Comparison of ENCODE assay signal across 8 cellular contexts in genomic region chr1:9233942-9234222, GRCh38. TPM values are rescaled to one million over a fixed set of nuclear protein-coding genes. Genes with fewer than 3 reads are reported as not detected.
DNase-seq lines count a peak whose midpoint lies in the region; ATAC-seq and TF ChIP-seq lines count a peak whose summit lies in the region.

No MANE protein-coding gene starts in this region.

- no peaks in the 10 kb centered on the region for H3K9me3 Mint-ChIP-seq in central memory CD8-positive, alpha-beta T cell

- peaks cover 29% of the 10 kb centered on the region for H3K4me1 ChIP-seq in mucosa of stomach (ENCODE audit: control insufficient read depth, insufficient read depth, low read length)

- H3K9me3 ChIP-seq in mucosa of stomach (ENCODE audit: control insufficient read depth, low read length): no peaks in the 10 kb centered on the region

- H3K27me3 ChIP-seq in mucosa of stomach (ENCODE audit: control insufficient read depth, insufficient read depth, low read length): no peaks in the 10 kb centered on the region

- H3K4me3 Mint-ChIP-seq in central memory CD8-positive, alpha-beta T cell: peak overlapping the region; percentile 98

- H3K36me3 ChIP-seq in mucosa of stomach (ENCODE audit: control insufficient read depth, insufficient read depth, low read length): no peaks in the 10 kb centered on the region

- peak overlapping the region; percentile 98 for H3K27ac Mint-ChIP-seq in central memory CD8-positive, alpha-beta T cell (ENCODE audit: low read depth)

- peaks cover 2% of the 10 kb centered on the region for H3K36me3 Mint-ChIP-seq in central memory CD8-positive, alpha-beta T cell (ENCODE audit: insufficient read depth)

- peak overlapping the region; percentile 61 for H3K9ac ChIP-seq in mucosa of stomach (ENCODE audit: low read length)

- no peaks in the 10 kb centered on the region for H3K27me3 Mint-ChIP-seq in central memory CD8-positive, alpha-beta T cell

- no peak for ATAC-seq in central memory CD8-positive, alpha-beta T cell (replicated peaks; ENCODE audit: extremely low read depth, poor library complexity, severe bottlenecking)
- ATAC-seq in HG02973 (IDR thresholded peaks at IDR 0.05; ENCODE audit: unreplicated experiment): no peak

- 0 out of 2 replicates have a peak overlapping the region, but pooled peaks have one; percentile 54 for H3K27ac ChIP-seq in 22Rv1

- peaks cover 24% of the 10 kb centered on the region for H3K4me1 Mint-ChIP-seq in central memory CD8-positive, alpha-beta T cell

- no peak for DNase-seq in Jurkat, Clone E6-1 (ENCODE audit: low read depth, low spot score)
- no peak for DNase-seq in central memory CD8-positive, alpha-beta T cell (ENCODE audit: low spot score in 2 of 2)
- DNase-seq in 8988T: no peak
- DNase-seq in SW 1271 (lab: John Stamatoyannopoulos, UW): no peak
- DNase-seq in globus pallidus (ENCODE audit: low spot score): no peak

- TF ChIP-seq CTCF in 22Rv1 (IDR thresholded peaks at IDR 0.05): no peak

- H3K4me3 ChIP-seq in Jurkat, Clone E6-1 (ENCODE audit: low read length): peak overlapping the region; percentile 80
- H3K4me3 ChIP-seq in mucosa of stomach (ENCODE audit: low read length): no peak overlapping the region

RNA-seq across cellular contexts. Expression of gene H6PD, which starts 0.7 kb away (rescaled TPM):
- 3.5 TPM for polyA plus RNA-seq in Jurkat, Clone E6-1 (2012; ENCODE audit: insufficient read depth, insufficient read length)

RNA-seq across cellular contexts. Expression of gene SPSB1, which starts 58.8 kb away (rescaled TPM):
- 6.8 TPM for polyA plus RNA-seq in Jurkat, Clone E6-1 (2012; ENCODE audit: insufficient read depth, insufficient read length)
